In genomic region chr21:46384556-46384955, GRCh38 we compare ENCODE assay signal across 15 cellular contexts.
"Had no signal": no experiment of that assay in that cellular context is flagged by ENCODE, and none has a peak within 500 bp of the region (broad histone marks: within the 10 kb centered on the region; RNA-seq: fewer than 3 reads in every experiment).

No MANE protein-coding gene starts in this region.

- H3K27ac ChIP-seq: esophagus squamous epithelium, neutrophil, spleen, tibial artery had no signal

- ATAC-seq: naive thymus-derived CD4-positive, alpha-beta T cell; sciatic nerve; stimulated activated memory B cell treated with anti-CD40 and anti-IgM and Interleukin-4, amounts not matched to agents 10 μg/mL and 1 μg/mL and 100 μg/mL, for 72 hours had no signal

- H3K4me1 ChIP-seq: esophagus squamous epithelium, spleen, tibial artery had no signal

- H3K27ac Mint-ChIP-seq: nephron progenitor cell; stimulated activated memory B cell treated with anti-CD40 and anti-IgM and Interleukin-4, amounts not matched to agents 10 μg/mL and 1 μg/mL and 100 μg/mL, for 72 hours; stimulated activated naive CD8-positive, alpha-beta T cell treated with anti-CD3 and anti-CD28 coated beads, Interleukin-15, Interleukin-2, amounts not matched to agents 100 ng/mL and 50 ng/mL, for 24 hours had no signal

- H3K27me3 ChIP-seq: esophagus squamous epithelium, neutrophil, spleen, tibial artery had no signal

- H3K9me3 Mint-ChIP-seq: stimulated activated naive CD8-positive, alpha-beta T cell treated with anti-CD3 and anti-CD28 coated beads, Interleukin-15, Interleukin-2, amounts not matched to agents 100 ng/mL and 50 ng/mL, for 24 hours had no signal

- H3K4me3 ChIP-seq: esophagus squamous epithelium, spleen, tibial artery had no signal

- H3K27me3 Mint-ChIP-seq: naive thymus-derived CD4-positive, alpha-beta T cell; stimulated activated memory B cell treated with anti-CD40 and anti-IgM and Interleukin-4, amounts not matched to agents 10 μg/mL and 1 μg/mL and 100 μg/mL, for 72 hours; stimulated activated naive CD8-positive, alpha-beta T cell treated with anti-CD3 and anti-CD28 coated beads, Interleukin-15, Interleukin-2, amounts not matched to agents 100 ng/mL and 50 ng/mL, for 24 hours had no signal

- DNase-seq: effector memory CD4-positive, alpha-beta T cell; esophagus squamous epithelium; foreskin fibroblast; mammary epithelial cell; naive thymus-derived CD4-positive, alpha-beta T cell; nephron progenitor cell; spleen; stimulated activated CD4-positive, alpha-beta T cell treated with anti-CD3 and anti-CD28 coated beads, Interleukin-15, amount 100 ng/mL, for 24 hours; stimulated activated CD4-positive, alpha-beta T cell treated with anti-CD3 and anti-CD28 coated beads, Interleukin-1b, Interleukin-23, amount 100 ng/mL, for 48 hours; stimulated activated CD4-positive, alpha-beta T cell treated with anti-CD3 and anti-CD28 coated beads, Interleukin-4, amount 100 ng/mL, for 24 hours; tibial artery had no signal

- H3K4me3 Mint-ChIP-seq: nephron progenitor cell; stimulated activated memory B cell treated with anti-CD40 and anti-IgM and Interleukin-4, amounts not matched to agents 10 μg/mL and 1 μg/mL and 100 μg/mL, for 72 hours; stimulated activated naive CD8-positive, alpha-beta T cell treated with anti-CD3 and anti-CD28 coated beads, Interleukin-15, Interleukin-2, amounts not matched to agents 100 ng/mL and 50 ng/mL, for 24 hours had no signal

- H3K9me3 ChIP-seq: neutrophil, tibial artery had no signal
